32 cellular contexts compared by ENCODE assay signal in genomic region chr12:80539029-80539428, GRCh38.
"Had no signal": no experiment of that assay in that cellular context is flagged by ENCODE, and none has a peak within 500 bp of the region (broad histone marks: within the 10 kb centered on the region; RNA-seq: fewer than 3 reads in every experiment).

No MANE protein-coding gene starts in this region.

- H3K9me3 Mint-ChIP-seq: activated CD4-positive, alpha-beta memory T cell treated with anti-CD3 and anti-CD28 coated beads for 36 hours; activated naive CD4-positive, alpha-beta T cell treated with anti-CD3 and anti-CD28 coated beads for 36 hours; activated naive CD8-positive, alpha-beta T cell treated with anti-CD3 and anti-CD28 coated beads, Interleukin-2, amount 50 U/mL, for 24 hours; activated T-cell treated with anti-CD3 and anti-CD28 coated beads, Interleukin-2, amount 50 U/mL, for 4 hours; activated T-helper 1 cell treated with anti-CD3 and anti-CD28 coated beads, Interleukin-12 subunit alpha, Interleukin-12 subunit beta, Interleukin-2, Interleukin-4 antibody, amounts not matched to agents 30 ng/mL and 10 ng/mL and 1 ng/mL, durations not matched to agents 14 hours and 24 hours and 36 hours; brain had no signal

- H3K27me3 Mint-ChIP-seq: activated CD4-positive, alpha-beta memory T cell treated with anti-CD3 and anti-CD28 coated beads for 36 hours; activated naive CD8-positive, alpha-beta T cell; activated naive CD8-positive, alpha-beta T cell treated with anti-CD3 and anti-CD28 coated beads, Interleukin-2, amount 50 U/mL, for 24 hours; brain had no signal

- ATAC-seq: activated naive CD8-positive, alpha-beta T cell treated with anti-CD3 and anti-CD28 coated beads, Interleukin-2, amount 50 U/mL, for 24 hours; activated T-cell treated with anti-CD3 and anti-CD28 coated beads, Interleukin-2, amount 50 U/mL, for 4 hours had no signal

- H3K27ac Mint-ChIP-seq: activated CD4-positive, alpha-beta memory T cell treated with anti-CD3 and anti-CD28 coated beads for 36 hours; activated naive CD4-positive, alpha-beta T cell treated with anti-CD3 and anti-CD28 coated beads for 36 hours; activated naive CD8-positive, alpha-beta T cell; activated naive CD8-positive, alpha-beta T cell treated with anti-CD3 and anti-CD28 coated beads, Interleukin-2, amount 50 U/mL, for 24 hours; activated T-helper 1 cell treated with anti-CD3 and anti-CD28 coated beads, Interleukin-12 subunit alpha, Interleukin-12 subunit beta, Interleukin-2, Interleukin-4 antibody, amounts not matched to agents 30 ng/mL and 10 ng/mL and 1 ng/mL, durations not matched to agents 14 hours and 24 hours and 36 hours; brain had no signal

- H3K36me3 Mint-ChIP-seq: activated CD4-positive, alpha-beta memory T cell treated with anti-CD3 and anti-CD28 coated beads for 36 hours; activated naive CD8-positive, alpha-beta T cell; brain had no signal

- DNase-seq: activated CD4-positive, alpha-beta memory T cell treated with anti-CD3 and anti-CD28 coated beads for 36 hours; activated CD4-positive, alpha-beta T cell treated with anti-CD3 and anti-CD28 coated beads, Interleukin-2, amount 50 U/mL, for 1 hour; activated CD8-positive, alpha-beta memory T cell treated with anti-CD3 and anti-CD28 coated beads, Interleukin-2, amount 50 U/mL, for 4 hours; activated gamma-delta T cell treated with Interleukin-2 at 50 U/mL for 16 hours; activated naive CD4-positive, alpha-beta T cell treated with anti-CD3 and anti-CD28 coated beads for 36 hours; activated naive CD8-positive, alpha-beta T cell treated with anti-CD3 and anti-CD28 coated beads, Interleukin-2, amount 50 U/mL, for 24 hours; activated T-cell treated with anti-CD3 and anti-CD28 coated beads for 4 hours; activated T-cell treated with anti-CD3 and anti-CD28 coated beads, Interleukin-2, amount 50 U/mL, for 4 hours; anterior cingulate cortex; caudate nucleus; cerebellar nuclear complex; NCI-H1092 treated with DMSO at 0.1 percent for 48 hours; NCI-H1417; NCI-H146; NCI-H187; NCI-H2029 treated with DMSO at 0.1 percent for 48 hours; NCI-H2107; NCI-H2171; NCI-H510A; NCI-H526; NCI-H748 treated with DMSO at 0.1 percent for 48 hours; NK-92 treated with Interleukin-12 subunit alpha and Interleukin-12 subunit beta, amount 100 ng/mL, for 24 hours; OCI-M1; Right ventricle myocardium superior; SW 1271; T-helper 1 cell; T-helper 2 cell; T-helper 9 cell had no signal

- H3K4me3 Mint-ChIP-seq: activated CD4-positive, alpha-beta memory T cell treated with anti-CD3 and anti-CD28 coated beads for 36 hours; activated naive CD4-positive, alpha-beta T cell treated with anti-CD3 and anti-CD28 coated beads for 36 hours; activated naive CD8-positive, alpha-beta T cell; activated naive CD8-positive, alpha-beta T cell treated with anti-CD3 and anti-CD28 coated beads, Interleukin-2, amount 50 U/mL, for 24 hours; activated T-cell treated with anti-CD3 and anti-CD28 coated beads, Interleukin-2, amount 50 U/mL, for 4 hours; activated T-helper 1 cell treated with anti-CD3 and anti-CD28 coated beads, Interleukin-12 subunit alpha, Interleukin-12 subunit beta, Interleukin-2, Interleukin-4 antibody, amounts not matched to agents 30 ng/mL and 10 ng/mL and 1 ng/mL, durations not matched to agents 14 hours and 24 hours and 36 hours; brain had no signal

- H3K4me1 Mint-ChIP-seq: activated naive CD8-positive, alpha-beta T cell treated with anti-CD3 and anti-CD28 coated beads, Interleukin-2, amount 50 U/mL, for 24 hours had no signal

- H3K27ac ChIP-seq: VCaP had no signal
